13 cellular contexts compared by ENCODE assay signal in genomic region chr12:53171725-53172329, GRCh38. TPM values are rescaled to one million over a fixed set of nuclear protein-coding genes. Genes with fewer than 3 reads are reported as not detected.
A peak's percentile ranks its signal among the peaks of the same experiment; 100 is the strongest.
DNase-seq lines count a peak whose midpoint lies in the region; ATAC-seq, FAIRE-seq and TF ChIP-seq lines count a peak whose summit lies in the region.
"Had no signal": no experiment of that assay in that cellular context is flagged by ENCODE, and none has a peak within 500 bp of the region (broad histone marks: within the 10 kb centered on the region; RNA-seq: fewer than 3 reads in every experiment).

No MANE protein-coding gene starts in this region.

- H3K36me3 Mint-ChIP-seq in mesothelial cell of epicardium: peaks cover 20% of the 10 kb centered on the region

- H3K27ac Mint-ChIP-seq in mesothelial cell of epicardium: peak overlapping the region; percentile 95
- H3K27ac Mint-ChIP-seq: CD4-positive, alpha-beta T cell; memory B cell had no signal

- peaks cover 4% of the 10 kb centered on the region for H3K4me1 ChIP-seq in HAP-1
- no peaks in the 10 kb centered on the region for H3K4me1 ChIP-seq in foreskin keratinocyte

- no peaks in the 10 kb centered on the region for H3K27me3 Mint-ChIP-seq in mesothelial cell of epicardium (ENCODE audit: low read depth)
- H3K27me3 Mint-ChIP-seq: CD4-positive, alpha-beta T cell; memory B cell had no signal

- ATAC-seq in foreskin keratinocyte: no peak

- in situ Hi-C loops in astrocyte of the spinal cord (cut with HindIII; ENCODE audit: low sequenced_read_pairs) (no loop called here), HAP-1 (cut with MboI; ENCODE audit: low sequenced_read_pairs) (no loop called here)

- no peak for FAIRE-seq in HTR-8/SVneo (lab: Jason Lieb, UNC)

- H3K27me3 ChIP-seq in HAP-1 (ENCODE audit: low read depth): no peaks in the 10 kb centered on the region
- H3K27me3 ChIP-seq in foreskin keratinocyte: no peaks in the 10 kb centered on the region

- peaks cover 41% of the 10 kb centered on the region for H3K4me1 Mint-ChIP-seq in mesothelial cell of epicardium
- H3K4me1 Mint-ChIP-seq: memory B cell had no signal

- no peaks in the 10 kb centered on the region for H3K9me3 ChIP-seq in HAP-1

- H3K9me3 Mint-ChIP-seq in mesothelial cell of epicardium: no peaks in the 10 kb centered on the region
- H3K9me3 Mint-ChIP-seq: CD4-positive, alpha-beta T cell; memory B cell had no signal

- TF ChIP-seq CTCF in astrocyte of the spinal cord (IDR thresholded peaks at IDR 0.05; ENCODE audit: low read depth, low read length) (no peak), mesothelial cell of epicardium (IDR thresholded peaks at IDR 0.05; ENCODE audit: unreplicated experiment) (no peak), foreskin keratinocyte (conservative IDR thresholded peaks at IDR 0.05) (no peak)

- no peak overlapping the region for H3K27ac ChIP-seq in foreskin keratinocyte

- peak; percentile 30 for DNase-seq in AG20443 (ENCODE audit: low spot score)
- peak in 53 of 76 experiments; percentile 1 to 63 (median 29) for DNase-seq in HUDEP-2 (lab: John Stamatoyannopoulos, UW; ENCODE audit: unreplicated experiment in 76 of 76)
- DNase-seq in astrocyte of the spinal cord (ENCODE audit: low read depth, low spot score): peak; percentile 18
- peak in 1 of 2 experiments; percentile 67 for DNase-seq in mesothelial cell of epicardium (ENCODE audit: low spot score in 2 of 2, unreplicated experiment in 2 of 2)
- DNase-seq in HAP-1 (ENCODE audit: low spot score in 2 of 2): no peak
- no peak for DNase-seq in HTR-8/SVneo (ENCODE audit: insufficient read length, low spot score)
- DNase-seq in foreskin keratinocyte: no peak
- DNase-seq in NCI-H1436 (lab: John Stamatoyannopoulos, UW): no peak
- DNase-seq: anterior cingulate cortex; CD4-positive, alpha-beta T cell; NCI-H446 treated with DMSO at 0.1 percent for 48 hours had no signal

- H3K4me3 ChIP-seq in astrocyte of the spinal cord (ENCODE audit: low read depth, low read length) (no peak overlapping the region), HAP-1 (no peak overlapping the region)

- H3K36me3 ChIP-seq in HAP-1 (replicated peaks): no peaks in the 10 kb centered on the region; the same call in 1 of the 2 replicates

- H3K4me3 Mint-ChIP-seq in mesothelial cell of epicardium: peak overlapping the region; percentile 45
- H3K4me3 Mint-ChIP-seq: CD4-positive, alpha-beta T cell; memory B cell had no signal

RNA-seq across cellular contexts. Expression of gene ZNF740, which starts 8.7 kb away (rescaled TPM):
- total RNA-seq in mesothelial cell of epicardium (96.5 to 105 TPM (median 97.5 TPM) in 3 replicates), foreskin keratinocyte (11.0 and 11.7 TPM in 2 replicates)
- polyA plus RNA-seq in foreskin keratinocyte: 3.7 and 4.6 TPM in 2 replicates

RNA-seq across cellular contexts. Expression of gene CSAD, which starts 8.9 kb away (rescaled TPM):
- total RNA-seq in mesothelial cell of epicardium (120 to 129 TPM (median 125 TPM) in 3 replicates), foreskin keratinocyte (4.1 and 4.4 TPM in 2 replicates)
- polyA plus RNA-seq in foreskin keratinocyte: 3.0 and 3.1 TPM in 2 replicates

RNA-seq across cellular contexts. Expression of gene ITGB7, which starts 35.2 kb away (rescaled TPM):
- total RNA-seq in mesothelial cell of epicardium (3.2 to 4.9 TPM (median 4.6 TPM) in 3 replicates), foreskin keratinocyte (0.14 and 0.32 TPM in 2 replicates)
- polyA plus RNA-seq in foreskin keratinocyte: 0.15 and 0.17 TPM in 2 replicates
- total RNA-seq: LHCN-M2 had no signal

Comparison
In these comparisons a context has a peak if more than half of its experiments do, and no peak if none do; other contexts are left out.
1. DNase-seq: peak in AG20443 (single experiment), HUDEP-2 (53 of 76) and astrocyte of the spinal cord (single experiment); none in HAP-1 (0 of 2), HTR-8/SVneo (single experiment), foreskin keratinocyte (0 of 2) and NCI-H1436 (single experiment).
2. RNA of gene CSAD, which starts 8.9 kb away (total RNA-seq): 120 to 129 TPM in mesothelial cell of epicardium; 4.1 to 4.4 TPM in foreskin keratinocyte; every median in the first group is over 10 times any median in the second.